13 cellular contexts compared by ENCODE assay signal in genomic region chr7:102273749-102274712, GRCh38. TPM values are rescaled to one million over a fixed set of nuclear protein-coding genes. Genes with fewer than 3 reads are reported as not detected.
A peak's percentile ranks its signal among the peaks of the same experiment; 100 is the strongest.
DNase-seq lines count a peak whose midpoint lies in the region; FAIRE-seq and TF ChIP-seq lines count a peak whose summit lies in the region.
"Had no signal": no experiment of that assay in that cellular context is flagged by ENCODE, and none has a peak within 500 bp of the region (broad histone marks: within the 10 kb centered on the region; RNA-seq: fewer than 3 reads in every experiment).

No MANE protein-coding gene starts in this region.

- CTCF ChIA-PET in H1 (lab: Charles Lee; ENCODE audit: partially characterized antibody): interaction anchor here (0.9 to 3.6 kb wide), 11 partner anchors 9 to 731 kb away, joined by 3 to 13 read pairs (median 6); no protein-coding TSS in a partner anchor
- CTCF ChIA-PET in CD8-positive, alpha-beta memory T cell (lab: Charles Lee): interaction anchor here (1.4 to 6.3 kb wide), 3 partner anchors 585 to 733 kb away, joined by 3 to 56 read pairs (median 5); no protein-coding TSS in a partner anchor

- no peaks in the 10 kb centered on the region for H3K79me1 ChIP-seq in H1 (ENCODE audit: low read depth, low read length)

- TF ChIP-seq CTCF in OCI-LY1 (IDR thresholded peaks at IDR 0.05; ENCODE audit: low read length): no peak
- TF ChIP-seq CTCF in H1 (IDR thresholded peaks at IDR 0.05; ENCODE audit: control extremely low read depth in 1 of 3, insufficient read depth in 1 of 3, low read depth in 1 of 3, low read length in 3 of 3): no peak
- TF ChIP-seq CTCF in retinal pigment epithelial cell (conservative IDR thresholded peaks at IDR 0.05; ENCODE audit: low read depth, low read length): no peak

- H3K27me3 ChIP-seq in OCI-LY1 (ENCODE audit: insufficient read depth, low read length) (no peaks in the 10 kb centered on the region), H1 (replicated peaks in 1 of 4; ENCODE audit: control insufficient read depth in 3 of 4, extremely low read depth in 1 of 4, insufficient read depth in 3 of 4, low read length in 3 of 4) (no peaks in the 10 kb centered on the region)
- no peaks in the 10 kb centered on the region for H3K27me3 ChIP-seq in CD8-positive, alpha-beta memory T cell (ENCODE audit: insufficient read depth, low read length, poor library complexity, severe bottlenecking)
- H3K27me3 ChIP-seq: thyroid gland had no signal

- no peak overlapping the region for H4K91ac ChIP-seq in H1 (replicated peaks; ENCODE audit: insufficient read length, low read length)

- no peaks in the 10 kb centered on the region for H3K9me2 ChIP-seq in OCI-LY1 (ENCODE audit: low read depth, low read length)

- no peak overlapping the region for H3K56ac ChIP-seq in H1 (replicated peaks; ENCODE audit: insufficient read length, low read depth, low read length)

- H3K9me3 ChIP-seq in OCI-LY1 (ENCODE audit: low read length) (no peaks in the 10 kb centered on the region), H1 (ENCODE audit: insufficient read depth in 2 of 2, low read depth in 1 of 2, low read length in 1 of 2) (no peaks in the 10 kb centered on the region)
- no peaks in the 10 kb centered on the region for H3K9me3 ChIP-seq in CD8-positive, alpha-beta memory T cell (ENCODE audit: low read length)
- H3K9me3 ChIP-seq: thyroid gland had no signal

- H4K8ac ChIP-seq in H1 (ENCODE audit: extremely low read depth, insufficient read depth, low read length): no peak overlapping the region

- H3K4me3 ChIP-seq in OCI-LY1 (ENCODE audit: low read depth, low read length, poor library complexity, severe bottlenecking) (peak overlapping the region; percentile 24), H1 (ENCODE audit: extremely low read depth in 1 of 4, insufficient read depth in 2 of 4, low read depth in 3 of 4, low read length in 4 of 4) (no peak overlapping the region), retinal pigment epithelial cell (ENCODE audit: low read length) (no peak overlapping the region)
- no peak overlapping the region for H3K4me3 ChIP-seq in CD8-positive, alpha-beta memory T cell (ENCODE audit: low read length)
- H3K4me3 ChIP-seq: thyroid gland had no signal

- peak overlapping the region; percentile 8 for H3K4me2 ChIP-seq in OCI-LY1 (ENCODE audit: low read length)
- no peak overlapping the region for H3K4me2 ChIP-seq in H1 (ENCODE audit: insufficient read depth in 1 of 2, low read depth in 2 of 2, low read length in 2 of 2)

- no peak for TF ChIP-seq RAD21 in H1 (IDR thresholded peaks at IDR 0.05 in 1 of 2, conservative IDR thresholded peaks at IDR 0.05 in 1 of 2; ENCODE audit: low read depth in 2 of 2, low read length in 2 of 2)

- TF ChIP-seq EP300 in H1 (IDR thresholded peaks at IDR 0.05; ENCODE audit: borderline replicate concordance in 1 of 2, low read depth in 2 of 2, low read length in 2 of 2): no peak

- no peaks in the 10 kb centered on the region for H3K36me3 Mint-ChIP-seq in CD8-positive, alpha-beta memory T cell

- H2BK120ac ChIP-seq in H1 (replicated peaks; ENCODE audit: low read depth, low read length): no peak overlapping the region

- no peak overlapping the region for H3K4ac ChIP-seq in H1 (replicated peaks; ENCODE audit: insufficient read length, low read depth, low read length)

- no peak overlapping the region for H3K14ac ChIP-seq in H1 (ENCODE audit: insufficient read length)

- peaks cover 0 to 2% (median 2%) of the 10 kb centered on the region in 3 donors for H3K4me1 Mint-ChIP-seq in CD8-positive, alpha-beta memory T cell

- peak overlapping the region; percentile 95; the same call in 1 of the 2 replicates for H2BK15ac ChIP-seq in H1 (ENCODE audit: low read length)

- WGBS in H1 (ENCODE audit: extremely low coverage in 1 of 2, insufficient coverage in 1 of 2, insufficient read length in 1 of 2, insufficient replicate concordance in 2 of 2, low coverage in 1 of 2, low lambda C conversion rate in 2 of 2, missing lambda C conversion rate in 1 of 2), 2 experiments: 71% methylated on average over 21 of the region's 23 CpGs; no CpG with 5 or more reads in 1 of the 2 experiments

- H3K79me2 ChIP-seq in OCI-LY1 (ENCODE audit: insufficient read depth, low read length) (no peaks in the 10 kb centered on the region), H1 (ENCODE audit: control insufficient read depth in 1 of 2, insufficient read depth in 2 of 2, low read length in 2 of 2) (no peaks in the 10 kb centered on the region)

- H2AK5ac ChIP-seq in H1 (ENCODE audit: low read depth, low read length): 0 out of 2 replicates have a peak overlapping the region, but pooled peaks have one; percentile 53

- no peak overlapping the region for H2BK12ac ChIP-seq in H1 (ENCODE audit: low read depth, low read length)

- H3K4me1 ChIP-seq in OCI-LY1 (ENCODE audit: insufficient read depth, low read length, severe bottlenecking) (peaks cover 23% of the 10 kb centered on the region), H1 (replicated peaks in 1 of 4; ENCODE audit: control insufficient read depth in 3 of 4, insufficient read depth in 4 of 4, low read length in 3 of 4) (0 out of 7 replicates have a peak, but pooled peaks cover 0 to 3% (median 0%) of the 10 kb centered on the region in 4 experiments)
- no peaks in the 10 kb centered on the region for H3K4me1 ChIP-seq in CD8-positive, alpha-beta memory T cell (ENCODE audit: insufficient read depth, low read length)
- H3K4me1 ChIP-seq: thyroid gland had no signal

- no peak for TF ChIP-seq POLR2A in H1 (IDR thresholded peaks at IDR 0.05; ENCODE audit: control extremely low read depth in 1 of 2, low read depth in 2 of 2, low read length in 2 of 2)

- no peak for FAIRE-seq in H1 (lab: Jason Lieb, UNC)

- peak; percentile 51 for DNase-seq in NCI-H2029 (lab: John Stamatoyannopoulos, UW)
- no peak for DNase-seq in NCI-H2029 treated with DMSO at 0.1 percent for 48 hours (lab: John Stamatoyannopoulos, UW)
- DNase-seq in H1 (ENCODE audit: low read depth in 1 of 2, low spot score in 2 of 2): no peak
- DNase-seq in retinal pigment epithelial cell (ENCODE audit: low read depth): peak; percentile 71
- no peak for DNase-seq in UCSD-AML1 (lab: John Stamatoyannopoulos, UW; ENCODE audit: unreplicated experiment)
- DNase-seq in CD8-positive, alpha-beta memory T cell: no peak
- no peak for DNase-seq in stimulated activated CD4-positive, alpha-beta T cell treated with anti-CD3 and anti-CD28 coated beads, Interleukin-1b, Interleukin-23, amount 100 ng/mL, for 48 hours
- DNase-seq: 8988T; activated effector memory CD4-positive, alpha-beta T cell treated with anti-CD3 and anti-CD28 coated beads, Interleukin-2, amount 50 U/mL, for 16 hours; occipital lobe; thyroid gland had no signal

- no peak overlapping the region for H3K27ac Mint-ChIP-seq in CD8-positive, alpha-beta memory T cell

- H4K5ac ChIP-seq in H1 (ENCODE audit: insufficient read length, low read depth, low read length): no peak overlapping the region

- no peaks in the 10 kb centered on the region for H3K9me3 Mint-ChIP-seq in CD8-positive, alpha-beta memory T cell

- no peaks in the 10 kb centered on the region for H3K27me3 Mint-ChIP-seq in CD8-positive, alpha-beta memory T cell

- peak overlapping the region in 1 of 7 donors; percentile 6 for H3K4me3 Mint-ChIP-seq in CD8-positive, alpha-beta memory T cell

- H3K18ac ChIP-seq in H1 (ENCODE audit: extremely low read depth, low read length): no peak overlapping the region

- H3K9ac ChIP-seq in OCI-LY1 (ENCODE audit: low read length) (peak overlapping the region; percentile 24; the same call in 1 of the 2 replicates), H1 (replicated peaks in 1 of 4; ENCODE audit: extremely low read depth in 1 of 4, low read depth in 3 of 4, low read length in 3 of 4) (no peak overlapping the region; a peak in 1 of 7 replicates)

- H2BK20ac ChIP-seq in H1 (ENCODE audit: low read length): peak overlapping the region; percentile 61; the same call in 1 of the 2 replicates

- no peak overlapping the region for H3K23ac ChIP-seq in H1 (ENCODE audit: insufficient read length)

- H2AFZ ChIP-seq in OCI-LY1 (ENCODE audit: low read length) (no peak overlapping the region), H1 (ENCODE audit: low read length) (no peak overlapping the region)

- POLR2A ChIA-PET in H1 (lab: Charles Lee; ENCODE audit: partially characterized antibody): no interaction called here
- POLR2A ChIA-PET in CD8-positive, alpha-beta memory T cell (lab: Charles Lee): no interaction called here

- no peaks in the 10 kb centered on the region for H3K23me2 ChIP-seq in H1 (ENCODE audit: low read depth, low read length)

- H3K27ac ChIP-seq in OCI-LY1 (ENCODE audit: low read depth, low read length, poor library complexity, severe bottlenecking): peak overlapping the region; percentile 48
- no peak overlapping the region for H3K27ac ChIP-seq in H1 (ENCODE audit: low read depth, low read length)
- H3K27ac ChIP-seq in CD8-positive, alpha-beta memory T cell (ENCODE audit: low read depth, low read length): no peak overlapping the region
- H3K27ac ChIP-seq: thyroid gland, VCaP had no signal

- H4K20me1 ChIP-seq in OCI-LY1 (ENCODE audit: insufficient read depth, low read length) (no peaks in the 10 kb centered on the region), H1 (replicated peaks in 1 of 2; ENCODE audit: control insufficient read depth in 1 of 2, insufficient read depth in 2 of 2, low read length in 2 of 2) (no peaks in the 10 kb centered on the region)

- no peaks in the 10 kb centered on the region; the same call in 1 of the 2 replicates for H3F3A ChIP-seq in OCI-LY1 (ENCODE audit: insufficient read depth, low read length)

- H2BK5ac ChIP-seq in H1 (ENCODE audit: low read depth, low read length): peak overlapping the region; percentile 60; the same call in 1 of the 2 replicates

- H3K36me3 ChIP-seq in OCI-LY1 (ENCODE audit: insufficient read depth, low read length) (no peaks in the 10 kb centered on the region; the same call in 1 of the 2 replicates), H1 (ENCODE audit: control insufficient read depth in 2 of 4, insufficient read depth in 4 of 4, low read length in 3 of 4) (no peaks in the 10 kb centered on the region)
- H3K36me3 ChIP-seq in CD8-positive, alpha-beta memory T cell (ENCODE audit: insufficient read depth, low read length): no peaks in the 10 kb centered on the region
- H3K36me3 ChIP-seq: thyroid gland had no signal

RNA-seq across cellular contexts. Expression of gene SH2B2, which starts 12.6 kb away (rescaled TPM):
- total RNA-seq in H1 (2021; fragmentation: NEBNext Ultra II Directional; extraction: Animal tissue kit (Norgen Biotek cat#: 25700)): 17.5 and 18.7 TPM in 2 replicates
- polyA plus RNA-seq in H1 (2011; rRNA removed): 11.5 and 21.0 TPM in 2 replicates
- 11.9 TPM for polyA plus RNA-seq in H1 (2011; cell fraction: cytosol; rRNA removed)
- polyA plus RNA-seq in H1 (2011; cell fraction: nucleus; rRNA removed): 13.6 TPM
- polyA plus RNA-seq in H1 (2012, experiment 1 of 2): 4.5 to 12.5 TPM (median 10.7 TPM) in 4 replicates
- polyA plus RNA-seq in H1 (2012, experiment 2 of 2): 6.4 TPM
- polyA plus RNA-seq in H1 (2013, experiment 1 of 2): 6.5 TPM
- 7.5 TPM for polyA plus RNA-seq in H1 (2013, experiment 2 of 2)
- polyA minus RNA-seq in H1 (2011; rRNA and poly(A)+ RNA removed): 5.3 and 6.7 TPM in 2 replicates
- 11.3 TPM for polyA minus RNA-seq in H1 (2011; cell fraction: cytosol; rRNA and poly(A)+ RNA removed)
- 7.5 TPM for polyA minus RNA-seq in H1 (2011; cell fraction: nucleus; rRNA and poly(A)+ RNA removed)
- 1 to 10 TPM; 1.8 TPM for total RNA-seq in CD8-positive, alpha-beta memory T cell
- polyA plus RNA-seq in CD8-positive, alpha-beta memory T cell: 1.5 TPM

Comparison
In these comparisons a context has a peak if more than half of its experiments do, and no peak if none do; other contexts are left out.
1. DNase-seq: peak in NCI-H2029 (single experiment) and retinal pigment epithelial cell (single experiment); none in NCI-H2029 treated with DMSO at 0.1 percent for 48 hours (single experiment), H1 (0 of 2), UCSD-AML1 (single experiment), CD8-positive, alpha-beta memory T cell (0 of 5) and stimulated activated CD4-positive, alpha-beta T cell treated with anti-CD3 and anti-CD28 coated beads, Interleukin-1b, Interleukin-23, amount 100 ng/mL, for 48 hours (single experiment).